Comparison of ENCODE assay signal across 8 cellular contexts in the genomic region with DNA sequence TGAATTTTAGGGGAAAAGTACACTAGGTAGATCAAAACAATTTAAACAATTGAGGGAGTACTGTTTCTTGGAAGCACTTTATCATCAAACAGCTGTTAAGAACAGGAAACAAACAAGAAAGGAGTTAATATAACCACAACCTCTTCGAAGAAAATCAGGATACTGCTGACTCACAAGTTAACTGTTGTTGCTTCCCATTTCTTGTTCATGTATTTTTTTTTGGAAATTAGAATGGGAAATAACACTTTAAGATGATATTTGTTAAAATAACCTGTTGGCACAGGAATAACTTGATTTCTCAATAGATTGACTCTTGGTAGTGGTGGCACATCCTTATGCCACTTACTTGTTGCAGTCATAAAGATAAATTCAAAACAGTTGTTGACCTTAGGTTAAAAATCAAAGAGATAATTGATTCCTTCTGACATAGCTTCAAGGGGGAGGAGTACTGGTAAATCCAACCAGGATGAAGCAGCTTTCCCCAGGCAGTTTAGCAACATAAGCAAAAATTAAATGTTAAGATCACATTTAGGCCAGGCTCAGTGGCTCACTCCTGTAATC. TPM values are rescaled to one million over a fixed set of nuclear protein-coding genes. Genes with fewer than 3 reads are reported as not detected.
DNase-seq lines count a peak whose midpoint lies in the region; ATAC-seq and TF ChIP-seq lines count a peak whose summit lies in the region.

No MANE protein-coding gene starts in this region.

- CTCF ChIA-PET in activated CD8-positive, alpha-beta T cell treated with anti-CD3 and anti-CD28 coated beads, Interleukin-2, amount 10 ng/mL, durations not matched to agents 7 days and 5 days (lab: Charles Lee) = interaction anchor here (0.9 to 1.0 kb wide), 2 partner anchors 13 to 28 kb away, joined by 4 read pairs; partner anchors contain the start of gene GTF2A2

- H3K9me3 Mint-ChIP-seq in stimulated activated naive CD8-positive, alpha-beta T cell treated with anti-CD3 and anti-CD28 coated beads, Interleukin-15, Interleukin-2, amounts not matched to agents 100 ng/mL and 50 ng/mL, for 24 hours = no peaks in the 10 kb centered on the region
- H3K9me3 Mint-ChIP-seq in activated CD8-positive, alpha-beta T cell treated with anti-CD3 and anti-CD28 coated beads, Interleukin-2, amount 10 ng/mL, durations not matched to agents 7 days and 5 days (ENCODE audit: insufficient read depth) = no peaks in the 10 kb centered on the region

- H3K27me3 ChIP-seq in WERI-Rb-1 (ENCODE audit: insufficient read depth, low read depth, severe bottlenecking) = no peaks in the 10 kb centered on the region

- peak overlapping the region; percentile 79 for H3K27ac Mint-ChIP-seq in stimulated activated naive CD8-positive, alpha-beta T cell treated with anti-CD3 and anti-CD28 coated beads, Interleukin-15, Interleukin-2, amounts not matched to agents 100 ng/mL and 50 ng/mL, for 24 hours
- peak overlapping the region; percentile 47 for H3K27ac Mint-ChIP-seq in activated CD8-positive, alpha-beta T cell treated with anti-CD3 and anti-CD28 coated beads, Interleukin-2, amount 10 ng/mL, durations not matched to agents 7 days and 5 days

- H3K4me3 Mint-ChIP-seq in stimulated activated naive CD8-positive, alpha-beta T cell treated with anti-CD3 and anti-CD28 coated beads, Interleukin-15, Interleukin-2, amounts not matched to agents 100 ng/mL and 50 ng/mL, for 24 hours = peak overlapping the region; percentile 94
- H3K4me3 Mint-ChIP-seq in activated CD8-positive, alpha-beta T cell treated with anti-CD3 and anti-CD28 coated beads, Interleukin-2, amount 10 ng/mL, durations not matched to agents 7 days and 5 days = peak overlapping the region; percentile 29

- H3K27ac ChIP-seq in WERI-Rb-1 = no peak overlapping the region

- H3K36me3 Mint-ChIP-seq in stimulated activated naive CD8-positive, alpha-beta T cell treated with anti-CD3 and anti-CD28 coated beads, Interleukin-15, Interleukin-2, amounts not matched to agents 100 ng/mL and 50 ng/mL, for 24 hours (ENCODE audit: low read depth) = peaks cover 48% of the 10 kb centered on the region
- peaks cover 40% of the 10 kb centered on the region for H3K36me3 Mint-ChIP-seq in activated CD8-positive, alpha-beta T cell treated with anti-CD3 and anti-CD28 coated beads, Interleukin-2, amount 10 ng/mL, durations not matched to agents 7 days and 5 days (ENCODE audit: low read depth)

- TF ChIP-seq CTCF in WERI-Rb-1 (IDR thresholded peaks at IDR 0.05; ENCODE audit: low read depth, low read length) (no peak), GM13976 (IDR thresholded peaks at IDR 0.05; ENCODE audit: borderline replicate concordance, control extremely low read depth, extremely low read depth, insufficient read depth, missing control alignments) (no peak)

- no peak overlapping the region for H3K4me3 ChIP-seq in WERI-Rb-1 (ENCODE audit: low read depth, low read length)

- H3K27me3 Mint-ChIP-seq in stimulated activated naive CD8-positive, alpha-beta T cell treated with anti-CD3 and anti-CD28 coated beads, Interleukin-15, Interleukin-2, amounts not matched to agents 100 ng/mL and 50 ng/mL, for 24 hours = no peaks in the 10 kb centered on the region
- H3K27me3 Mint-ChIP-seq in activated CD8-positive, alpha-beta T cell treated with anti-CD3 and anti-CD28 coated beads, Interleukin-2, amount 10 ng/mL, durations not matched to agents 7 days and 5 days (ENCODE audit: low read depth) = no peaks in the 10 kb centered on the region

- no peaks in the 10 kb centered on the region for H3K9me3 ChIP-seq in WERI-Rb-1 (ENCODE audit: severe bottlenecking)

- peaks cover 39% of the 10 kb centered on the region for H3K36me3 ChIP-seq in WERI-Rb-1

- DNase-seq in stimulated activated naive CD8-positive, alpha-beta T cell treated with anti-CD3 and anti-CD28 coated beads, Interleukin-15, Interleukin-2, amounts not matched to agents 100 U/mL and 50 U/mL, for 24 hours = no peak
- no peak for DNase-seq in activated CD8-positive, alpha-beta T cell treated with anti-CD3 and anti-CD28 coated beads, Interleukin-2, amount 10 ng/mL, durations not matched to agents 7 days and 5 days
- DNase-seq in kidney tubule cell (ENCODE audit: low spot score) = peak; percentile 23
- no peak for DNase-seq in WERI-Rb-1
- DNase-seq in GM13976 (ENCODE audit: low spot score) = no peak
- no peak for DNase-seq in mucosa of gallbladder (ENCODE audit: low spot score)

- in situ Hi-C loops in GM13976 (cut with MboI; ENCODE audit: low sequenced_read_pairs, unreplicated experiment) = no loop called here

- peaks cover 61% of the 10 kb centered on the region for H3K4me1 Mint-ChIP-seq in stimulated activated naive CD8-positive, alpha-beta T cell treated with anti-CD3 and anti-CD28 coated beads, Interleukin-15, Interleukin-2, amounts not matched to agents 100 ng/mL and 50 ng/mL, for 24 hours (ENCODE audit: low read depth)
- H3K4me1 Mint-ChIP-seq in activated CD8-positive, alpha-beta T cell treated with anti-CD3 and anti-CD28 coated beads, Interleukin-2, amount 10 ng/mL, durations not matched to agents 7 days and 5 days (ENCODE audit: low read depth) = peaks cover 42% of the 10 kb centered on the region

- POLR2A ChIA-PET in activated CD8-positive, alpha-beta T cell treated with anti-CD3 and anti-CD28 coated beads, Interleukin-2, amount 10 ng/mL, durations not matched to agents 7 days and 5 days (lab: Charles Lee) = interaction anchor here (1.0 to 1.2 kb wide), 2 partner anchors 28 to 794 kb away, joined by 3 to 4 read pairs; partner anchors contain the start of gene GTF2A2

- no peak for ATAC-seq in stimulated activated naive CD8-positive, alpha-beta T cell treated with anti-CD3 and anti-CD28 coated beads, Interleukin-15, Interleukin-2, amounts not matched to agents 100 U/mL and 50 U/mL, for 24 hours
- no peak for ATAC-seq in activated CD8-positive, alpha-beta T cell treated with anti-CD3 and anti-CD28 coated beads, Interleukin-2, amount 10 ng/mL, durations not matched to agents 7 days and 5 days
- no peak for ATAC-seq in GM21367 (IDR thresholded peaks at IDR 0.05; ENCODE audit: unreplicated experiment)

RNA-seq across cellular contexts. Expression of gene BNIP2, which starts 3.3 kb away (rescaled TPM):
- 10 to 100 TPM; 69.0 to 74.8 TPM for total RNA-seq in activated CD8-positive, alpha-beta T cell treated with anti-CD3 and anti-CD28 coated beads, Interleukin-2, amount 10 ng/mL, durations not matched to agents 7 days and 5 days
- total RNA-seq in mucosa of gallbladder = 51.1 TPM

RNA-seq across cellular contexts. Expression of gene GTF2A2, which starts 28.5 kb away (rescaled TPM):
- 100 to 1,000 TPM; 123 to 127 TPM for total RNA-seq in activated CD8-positive, alpha-beta T cell treated with anti-CD3 and anti-CD28 coated beads, Interleukin-2, amount 10 ng/mL, durations not matched to agents 7 days and 5 days
- total RNA-seq in mucosa of gallbladder = 108 TPM
